9 cellular contexts compared by ENCODE assay signal in the genomic region with DNA sequence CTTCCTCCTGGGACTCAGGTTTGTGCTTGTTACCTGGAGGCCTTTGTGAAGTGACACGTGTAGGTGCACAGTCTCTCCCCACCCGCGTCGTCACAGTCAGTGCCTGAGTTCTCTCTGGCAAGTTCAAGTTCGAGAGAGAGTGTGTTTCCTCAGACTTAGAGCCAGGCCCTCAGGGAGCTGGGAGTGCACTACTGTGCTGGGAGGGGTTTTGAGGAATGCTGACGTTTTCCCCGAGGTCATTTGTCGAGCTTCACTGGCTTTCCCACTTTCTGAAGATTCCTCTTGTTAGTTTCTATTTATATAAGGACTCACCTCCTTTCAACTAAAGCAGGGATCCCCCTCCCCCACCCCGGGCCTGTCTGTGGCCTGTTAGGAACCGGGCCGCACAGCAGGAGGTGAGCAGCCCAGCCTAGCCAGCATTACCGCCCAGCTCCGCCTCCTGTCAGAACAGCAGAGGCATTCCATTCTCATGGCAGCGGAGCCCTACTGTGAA.
A peak's percentile ranks its signal among the peaks of the same experiment; 100 is the strongest.
DNase-seq lines count a peak whose midpoint lies in the region; ATAC-seq and TF ChIP-seq lines count a peak whose summit lies in the region.
"Had no signal": no experiment of that assay in that cellular context is flagged by ENCODE, and none has a peak within 500 bp of the region (broad histone marks: within the 10 kb centered on the region; RNA-seq: fewer than 3 reads in every experiment).

No MANE protein-coding gene starts in this region.

- H3K27ac ChIP-seq in HUES48 (ENCODE audit: low read depth, low read length): peak overlapping the region; percentile 81

- ATAC-seq in GM21381 (IDR thresholded peaks at IDR 0.05; ENCODE audit: unreplicated experiment): no peak
- no peak for ATAC-seq in HG03565 (IDR thresholded peaks at IDR 0.05; ENCODE audit: unreplicated experiment)

- H3K27me3 ChIP-seq in HUES48 (ENCODE audit: control insufficient read depth, insufficient read depth, low read length): peaks cover 15% of the 10 kb centered on the region

- in situ Hi-C loops in astrocyte of the cerebellum (cut with HindIII; ENCODE audit: low sequenced_read_pairs): loop anchor here (5.0 kb wide), 1 partner anchor 109 kb away; no protein-coding TSS in a partner anchor

- TF ChIP-seq CTCF in astrocyte of the cerebellum (IDR thresholded peaks at IDR 0.05; ENCODE audit: low read depth, low read length, missing control alignments): no peak

- no peak overlapping the region for H3K9ac ChIP-seq in HUES48 (ENCODE audit: low read depth, low read length)

- peaks cover 5% of the 10 kb centered on the region; the same call in 1 of the 2 replicates for H3K36me3 ChIP-seq in HUES48 (ENCODE audit: control insufficient read depth, insufficient read depth, low read length)

- H3K9me3 ChIP-seq in HUES48 (ENCODE audit: control insufficient read depth, insufficient read depth, low read length): no peaks in the 10 kb centered on the region; the same call in 1 of the 2 replicates
- H3K9me3 ChIP-seq in iPS-18c (ENCODE audit: control insufficient read depth, insufficient read depth, low read length): no peaks in the 10 kb centered on the region

- H3K4me3 ChIP-seq in HUES48 (ENCODE audit: low read depth, low read length) (peak overlapping the region; percentile 57), astrocyte of the cerebellum (ENCODE audit: low read depth, low read length) (peak overlapping the region; percentile 33), iPS-18c (ENCODE audit: insufficient read depth, low read depth, low read length) (peak overlapping the region; percentile 43; the same call in 1 of the 2 replicates), skeletal muscle cell (ENCODE audit: low read depth, low read length) (peak overlapping the region; percentile 12)

- H3K4me1 ChIP-seq in HUES48 (ENCODE audit: control insufficient read depth, insufficient read depth, low read length): peaks cover 35% of the 10 kb centered on the region

- DNase-seq in astrocyte of the cerebellum (ENCODE audit: low read depth) (peak; percentile 90), skeletal muscle cell (ENCODE audit: low read depth) (peak; percentile 3), activated T-cell treated with anti-CD3 and anti-CD28 coated beads for 4 hours (no peak), NOMO-1 (lab: John Stamatoyannopoulos, UW; ENCODE audit: unreplicated experiment in 2 of 2) (no peak)
- DNase-seq: HFFc6 had no signal

Comparison
In these comparisons a context has a peak if more than half of its experiments do, and no peak if none do; other contexts are left out.
1. DNase-seq: peak in astrocyte of the cerebellum (single experiment) and skeletal muscle cell (single experiment); none in activated T-cell treated with anti-CD3 and anti-CD28 coated beads for 4 hours (single experiment) and NOMO-1 (0 of 2).
2. Peak in every context shown above with its lines, with median percentiles within 50 percentile points of each other: H3K4me3 ChIP-seq.